ENCODE assay signal across 22 cellular contexts in genomic region chr17:81331527-81332043, GRCh38. TPM values are rescaled to one million over a fixed set of nuclear protein-coding genes. Genes with fewer than 3 reads are reported as not detected.
DNase-seq lines count a peak whose midpoint lies in the region; ATAC-seq and TF ChIP-seq lines count a peak whose summit lies in the region.
"Had no signal": no experiment of that assay in that cellular context is flagged by ENCODE, and none has a peak within 500 bp of the region (broad histone marks: within the 10 kb centered on the region; RNA-seq: fewer than 3 reads in every experiment).

No MANE protein-coding gene starts in this region.

- no peaks in the 10 kb centered on the region for H3K36me3 Mint-ChIP-seq in WTC11
- H3K36me3 Mint-ChIP-seq: activated naive CD4-positive, alpha-beta T cell treated with anti-CD3 and anti-CD28 coated beads, Interleukin-2, amount 50 U/mL, for 72 hours had no signal

- no peaks in the 10 kb centered on the region for H3K9me3 Mint-ChIP-seq in WTC11
- H3K9me3 Mint-ChIP-seq: activated B cell treated with CpG ODN at 0.5 μM for 24 hours; activated naive CD4-positive, alpha-beta T cell treated with anti-CD3 and anti-CD28 coated beads, Interleukin-2, amount 50 U/mL, for 72 hours; endodermal cell; HFFc6 had no signal

- TF ChIP-seq CTCF in WTC11 (IDR thresholded peaks at IDR 0.05), result no peak
- TF ChIP-seq CTCF in GM20000 (IDR thresholded peaks at IDR 0.05; ENCODE audit: extremely low read depth, missing control alignments), result no peak

- H3K27me3 Mint-ChIP-seq in WTC11 (ENCODE audit: low read depth), result no peaks in the 10 kb centered on the region; the same call in 1 of the 2 replicates

- CTCF ChIA-PET in WTC11 (lab: Charles Lee), result interaction anchor here (1.1 to 1.5 kb wide), 3 partner anchors 9 to 36 kb away, joined by 3 read pairs; partner anchors contain the start of gene SLC38A10

- DNase-seq in DMS 273 (lab: John Stamatoyannopoulos, UW; ENCODE audit: unreplicated experiment) (peak; percentile 45), DMS 273 treated with DMSO at 0.1 percent for 48 hours (lab: John Stamatoyannopoulos, UW) (no peak), NAMALWA (ENCODE audit: low spot score) (peak; percentile 22), WTC11 (ENCODE audit: low spot score) (no peak), retina (peak; percentile 75), hippocampal formation (lab: John Stamatoyannopoulos, UW) (no peak), GM20000 (ENCODE audit: low spot score) (no peak)
- DNase-seq: activated B cell treated with CpG ODN at 0.5 μM for 24 hours; AML-193; anterior cingulate cortex; COR-L47; endodermal cell; HFFc6; mammary epithelial cell; NCI-H2171; NCI-H524 treated with DMSO at 0.1 percent for 48 hours; stimulated activated CD4-positive, alpha-beta T cell treated with anti-CD3 and anti-CD28 coated beads, Interleukin-2, amount 100 ng/mL, for 24 hours; T-helper 9 cell had no signal

- no peak overlapping the region for H3K4me3 Mint-ChIP-seq in WTC11
- H3K4me3 Mint-ChIP-seq: activated B cell treated with CpG ODN at 0.5 μM for 24 hours, endodermal cell, HFFc6 had no signal

- ATAC-seq in WTC11 (no peak), HG03521 (IDR thresholded peaks at IDR 0.05; ENCODE audit: unreplicated experiment) (no peak)
- ATAC-seq: activated naive CD4-positive, alpha-beta T cell treated with anti-CD3 and anti-CD28 coated beads, Interleukin-2, amount 50 U/mL, for 72 hours; gastroesophageal sphincter; psoas muscle had no signal

- H3K27ac Mint-ChIP-seq in WTC11, result no peak overlapping the region
- H3K27ac Mint-ChIP-seq: activated B cell treated with CpG ODN at 0.5 μM for 24 hours; activated naive CD4-positive, alpha-beta T cell treated with anti-CD3 and anti-CD28 coated beads, Interleukin-2, amount 50 U/mL, for 72 hours; endodermal cell; HFFc6 had no signal

- H3K4me1 Mint-ChIP-seq in WTC11, result peaks cover 21% of the 10 kb centered on the region

- POLR2A ChIA-PET in WTC11 (lab: Charles Lee), result no interaction called here

TF ChIP-seq in WTC11, 78 proteins besides CTCF, POLR2A, EP300 and RAD21:
- TF ChIP-seq ZNF423 (CRISPR knock-in tag; IDR thresholded peaks at IDR 0.05) (peak; percentile 78), FOXK1 (CRISPR knock-in tag; IDR thresholded peaks at IDR 0.05) (no peak)

RNA-seq across cellular contexts. Expression of gene SLC38A10, which starts 36.5 kb away (rescaled TPM):
- total RNA-seq in WTC11 (2021), result 47.0 to 62.4 TPM (median 53.9 TPM) in 3 replicates

Comparison
In these comparisons a context has a peak if more than half of its experiments do, and no peak if none do; other contexts are left out.
1. DNase-seq: peak in DMS 273 (single experiment), NAMALWA (single experiment) and retina (single experiment); none in DMS 273 treated with DMSO at 0.1 percent for 48 hours (single experiment), WTC11 (single experiment), hippocampal formation (0 of 2) and GM20000 (single experiment).